Comparison of ENCODE assay signal across 15 cellular contexts in genomic region chr5:179124853-179125788, GRCh38.
DNase-seq lines count a peak whose midpoint lies in the region; ATAC-seq and TF ChIP-seq lines count a peak whose summit lies in the region.
"Had no signal": no experiment of that assay in that cellular context is flagged by ENCODE, and none has a peak within 500 bp of the region (broad histone marks: within the 10 kb centered on the region; RNA-seq: fewer than 3 reads in every experiment).

No MANE protein-coding gene starts in this region.

- no peak overlapping the region for H4K8ac ChIP-seq in trophoblast cell (ENCODE audit: low read depth, low read length)

- no peak overlapping the region for H3K27ac Mint-ChIP-seq in chondrocyte (ENCODE audit: unreplicated experiment)

- DNase-seq in RWPE2 (ENCODE audit: low spot score) (peak; percentile 59), chondrocyte (ENCODE audit: low spot score) (peak; percentile 89), lower lobe of right lung (peak; percentile 22), suprapubic skin (ENCODE audit: low spot score in 2 of 2) (peak; percentile 48 to 68), NCI-H1105 treated with DMSO at 0.1 percent for 48 hours (lab: John Stamatoyannopoulos, UW) (no peak), medulla oblongata (ENCODE audit: extremely low spot score) (no peak), trophoblast cell (no peak)
- DNase-seq: CD4-positive, CD25-positive, alpha-beta regulatory T cell; H7; NCI-H1417; NCI-H2029; NCI-H2171; NCI-H446 treated with DMSO at 0.1 percent for 48 hours; NK-92 treated with Interleukin-12 subunit alpha and Interleukin-12 subunit beta, amount 100 ng/mL, for 24 hours had no signal

- H3K9me3 ChIP-seq in RWPE2 (ENCODE audit: severe bottlenecking) (peaks cover 48% of the 10 kb centered on the region), lower lobe of right lung (no peaks in the 10 kb centered on the region), suprapubic skin (no peaks in the 10 kb centered on the region), trophoblast cell (ENCODE audit: insufficient read depth, low read depth, low read length) (peaks cover 78% of the 10 kb centered on the region)

- H4K12ac ChIP-seq in trophoblast cell (ENCODE audit: low read depth, low read length): no peak overlapping the region

- no peak overlapping the region for H2BK120ac ChIP-seq in trophoblast cell (ENCODE audit: insufficient read depth, low read length, poor library complexity)

- no peak overlapping the region for H3K27ac ChIP-seq in RWPE2 (ENCODE audit: poor library complexity, severe bottlenecking)
- H3K27ac ChIP-seq in lower lobe of right lung: no peak overlapping the region
- no peak overlapping the region for H3K27ac ChIP-seq in suprapubic skin
- H3K27ac ChIP-seq in trophoblast cell (ENCODE audit: low read depth, low read length): no peak overlapping the region

- H3K27me3 ChIP-seq in RWPE2 (ENCODE audit: insufficient read depth, poor library complexity, severe bottlenecking) (no peaks in the 10 kb centered on the region), lower lobe of right lung (ENCODE audit: low read depth) (no peaks in the 10 kb centered on the region), suprapubic skin (no peaks in the 10 kb centered on the region), trophoblast cell (ENCODE audit: insufficient read depth, low read length) (no peaks in the 10 kb centered on the region)

- no peaks in the 10 kb centered on the region for H3K4me1 ChIP-seq in RWPE2 (ENCODE audit: insufficient read depth, poor library complexity, severe bottlenecking)
- no peaks in the 10 kb centered on the region for H3K4me1 ChIP-seq in lower lobe of right lung
- H3K4me1 ChIP-seq in suprapubic skin: no peaks in the 10 kb centered on the region
- no peaks in the 10 kb centered on the region for H3K4me1 ChIP-seq in trophoblast cell (ENCODE audit: control insufficient read depth in 1 of 2, insufficient read depth in 2 of 2, low read length in 2 of 2)

- H3K4me3 ChIP-seq in RWPE2 (ENCODE audit: severe bottlenecking) (no peak overlapping the region), lower lobe of right lung (no peak overlapping the region), suprapubic skin (no peak overlapping the region), trophoblast cell (ENCODE audit: low read depth, low read length) (no peak overlapping the region)
- H3K4me3 ChIP-seq: K562 had no signal

- no peak overlapping the region for H3K14ac ChIP-seq in trophoblast cell (ENCODE audit: low read length)

- no peak for TF ChIP-seq POLR2A in suprapubic skin (IDR thresholded peaks at IDR 0.05)

- no peak overlapping the region for H3K4me3 Mint-ChIP-seq in chondrocyte (ENCODE audit: unreplicated experiment)
- H3K4me3 Mint-ChIP-seq: CD4-positive, CD25-positive, alpha-beta regulatory T cell had no signal

- H3K4me2 ChIP-seq in trophoblast cell (ENCODE audit: low read length): no peak overlapping the region

- H3K36me3 Mint-ChIP-seq in chondrocyte (ENCODE audit: low read depth): peaks cover 8% of the 10 kb centered on the region
- H3K36me3 Mint-ChIP-seq: CD4-positive, CD25-positive, alpha-beta regulatory T cell had no signal

- no peak overlapping the region for H2BK12ac ChIP-seq in trophoblast cell (ENCODE audit: low read length)

- intact Hi-C loops in lower lobe of right lung (cut with DNase I): no loop called here

- H3K4ac ChIP-seq in trophoblast cell (ENCODE audit: low read depth, low read length): no peak overlapping the region

- H3K23ac ChIP-seq in trophoblast cell (ENCODE audit: low read length): no peak overlapping the region

- no peak overlapping the region for H2AFZ ChIP-seq in trophoblast cell (ENCODE audit: insufficient read depth, low read length, poor library complexity)

- no peaks in the 10 kb centered on the region for H3K27me3 Mint-ChIP-seq in chondrocyte (ENCODE audit: low read depth)
- H3K27me3 Mint-ChIP-seq: CD4-positive, CD25-positive, alpha-beta regulatory T cell had no signal

- no peak overlapping the region for H2BK5ac ChIP-seq in trophoblast cell (ENCODE audit: low read depth, low read length, poor library complexity)

- H3K18ac ChIP-seq in trophoblast cell (ENCODE audit: low read length): no peak overlapping the region

- H3K36me3 ChIP-seq in RWPE2 (ENCODE audit: low read depth): no peaks in the 10 kb centered on the region
- peaks cover 6% of the 10 kb centered on the region for H3K36me3 ChIP-seq in lower lobe of right lung
- peaks cover 26% of the 10 kb centered on the region for H3K36me3 ChIP-seq in suprapubic skin
- peaks cover 60 to 69% of the 10 kb centered on the region in 2 experiments for H3K36me3 ChIP-seq in trophoblast cell (ENCODE audit: control insufficient read depth in 1 of 2, insufficient read depth in 2 of 2, low read length in 2 of 2)

- H3K79me2 ChIP-seq in trophoblast cell (ENCODE audit: control insufficient read depth, insufficient read depth, low read length, poor library complexity): no peaks in the 10 kb centered on the region

- no peak overlapping the region for H4K91ac ChIP-seq in trophoblast cell (ENCODE audit: low read depth, low read length)

- no peak for TF ChIP-seq EP300 in suprapubic skin (IDR thresholded peaks at IDR 0.05)

- ATAC-seq in RWPE2 (ENCODE audit: low read depth): no peak
- no peak for ATAC-seq in lower lobe of right lung
- ATAC-seq: K562 had no signal

- no peaks in the 10 kb centered on the region for H3K4me1 Mint-ChIP-seq in chondrocyte (ENCODE audit: low read depth)
- H3K4me1 Mint-ChIP-seq: CD4-positive, CD25-positive, alpha-beta regulatory T cell had no signal

- WGBS in suprapubic skin: 92% methylated on average over 17 of the region's 43 CpGs
- WGBS in trophoblast cell (ENCODE audit: extremely low coverage, insufficient coverage, insufficient read length): no CpG with 5 or more reads among the region's 43 CpGs

- no peak overlapping the region for H2AK5ac ChIP-seq in trophoblast cell (ENCODE audit: low read length)

- no peak overlapping the region for H3K9ac ChIP-seq in trophoblast cell (ENCODE audit: low read length)

- TF ChIP-seq CTCF in RWPE2 (IDR thresholded peaks at IDR 0.05; ENCODE audit: poor library complexity, severe bottlenecking) (no peak), chondrocyte (IDR thresholded peaks at IDR 0.05) (no peak), lower lobe of right lung (IDR thresholded peaks at IDR 0.05) (no peak), suprapubic skin (IDR thresholded peaks at IDR 0.05) (no peak)

- H3K79me1 ChIP-seq in trophoblast cell (ENCODE audit: low read length): no peaks in the 10 kb centered on the region

- peaks cover 2% of the 10 kb centered on the region for H3K9me3 Mint-ChIP-seq in chondrocyte (ENCODE audit: low read depth)

Comparison
In these comparisons a context has a peak if more than half of its experiments do, and no peak if none do; other contexts are left out.
1. DNase-seq: peak in RWPE2 (single experiment), chondrocyte (single experiment), lower lobe of right lung (single experiment) and suprapubic skin (2 of 2); none in NCI-H1105 treated with DMSO at 0.1 percent for 48 hours (single experiment), medulla oblongata (single experiment) and trophoblast cell (0 of 2).